In genomic region chr7:112511451-112512220, GRCh38 we compare ENCODE assay signal across 25 cellular contexts.
"Had no signal": no experiment of that assay in that cellular context is flagged by ENCODE, and none has a peak within 500 bp of the region (broad histone marks: within the 10 kb centered on the region; RNA-seq: fewer than 3 reads in every experiment).

No MANE protein-coding gene starts in this region.

- H3K36me3 ChIP-seq: heart left ventricle, neural progenitor cell, tibial nerve had no signal

- H3K27me3 ChIP-seq: heart left ventricle, neural progenitor cell, tibial nerve had no signal

- ATAC-seq: activated CD8-positive, alpha-beta T cell treated with anti-CD3 and anti-CD28 coated beads for 36 hours; activated naive CD4-positive, alpha-beta T cell treated with anti-CD3 and anti-CD28 coated beads, Interleukin-2, amount 50 U/mL, for 72 hours; activated T-cell treated with anti-CD3 and anti-CD28 coated beads, Interleukin-2, amount 50 U/mL, for 4 hours; effector memory CD8-positive, alpha-beta T cell; heart left ventricle; natural killer cell; sciatic nerve had no signal

- H3K4me3 Mint-ChIP-seq: activated B cell treated with CpG ODN at 0.5 μM for 24 hours; activated CD8-positive, alpha-beta T cell treated with anti-CD3 and anti-CD28 coated beads for 36 hours; activated T-cell treated with anti-CD3 and anti-CD28 coated beads, Interleukin-2, amount 50 U/mL, for 4 hours; effector memory CD8-positive, alpha-beta T cell; immature natural killer cell; memory B cell; natural killer cell; neural progenitor cell; T-helper 2 cell treated with Interferon-gamma antibody and Interleukin-4, amounts not matched to agents 5 μg/mL and 100 μg/mL, for 36 hours had no signal

- H3K4me2 ChIP-seq: neural progenitor cell had no signal

- H3K36me3 Mint-ChIP-seq: activated naive CD4-positive, alpha-beta T cell treated with anti-CD3 and anti-CD28 coated beads, Interleukin-2, amount 50 U/mL, for 72 hours; immature natural killer cell; memory B cell; natural killer cell; neural progenitor cell; stimulated activated naive B cell treated with anti-CD40 and anti-IgM and Interleukin-4, amounts not matched to agents 10 μg/mL and 1 μg/mL and 100 μg/mL, for 72 hours had no signal

- H3K9ac ChIP-seq: neural progenitor cell had no signal

- H3K4me3 ChIP-seq: heart left ventricle, neural progenitor cell, tibial nerve had no signal

- H3K9me3 ChIP-seq: heart left ventricle, tibial nerve had no signal

- H3K4me1 ChIP-seq: neural progenitor cell, tibial nerve had no signal

- H2AFZ ChIP-seq: neural progenitor cell had no signal

- DNase-seq: activated B cell treated with CpG ODN at 0.5 μM for 24 hours; activated CD4-positive, alpha-beta T cell treated with anti-CD3 and anti-CD28 coated beads, Interleukin-2, amount 50 U/mL, for 1 hour; activated CD8-positive, alpha-beta T cell treated with anti-CD3 and anti-CD28 coated beads for 36 hours; activated T-cell treated with anti-CD3 and anti-CD28 coated beads, Interleukin-2, amount 50 U/mL, for 4 hours; anterior cingulate cortex; cortex of kidney; effector memory CD8-positive, alpha-beta T cell; foreskin fibroblast; hypothalamus; immature natural killer cell; midbrain; natural killer cell; small intestine; stimulated activated CD4-positive, alpha-beta T cell treated with anti-CD3 and anti-CD28 coated beads, Interleukin-4, amount 100 ng/mL, for 4 hours; stimulated activated CD8-positive, alpha-beta memory T cell treated with anti-CD3 and anti-CD28 coated beads, Interleukin-4, amount 100 ng/mL, for 48 hours; stimulated activated naive B cell treated with anti-CD40 and anti-IgM and Interleukin-4, amounts not matched to agents 10 μg/mL and 1 μg/mL and 100 μg/mL, for 72 hours; T-helper 1 cell had no signal

- H3K4me1 Mint-ChIP-seq: activated B cell treated with CpG ODN at 0.5 μM for 24 hours, immature natural killer cell, memory B cell, natural killer cell, neural progenitor cell had no signal

- H3K9me3 Mint-ChIP-seq: activated B cell treated with CpG ODN at 0.5 μM for 24 hours; activated CD8-positive, alpha-beta T cell treated with anti-CD3 and anti-CD28 coated beads for 36 hours; activated naive CD4-positive, alpha-beta T cell treated with anti-CD3 and anti-CD28 coated beads, Interleukin-2, amount 50 U/mL, for 72 hours; activated T-cell treated with anti-CD3 and anti-CD28 coated beads, Interleukin-2, amount 50 U/mL, for 4 hours; activated T-helper 2 cell treated with anti-CD3 and anti-CD28 coated beads, Interferon-gamma antibody, Interleukin-2, Interleukin-4, amounts not matched to agents 10 μg/mL and 5 μg/mL and 100 μg/mL, durations not matched to agents 14 hours and 24 hours and 36 hours; effector memory CD8-positive, alpha-beta T cell; immature natural killer cell; memory B cell; natural killer cell; neural progenitor cell; stimulated activated naive B cell treated with anti-CD40 and anti-IgM and Interleukin-4, amounts not matched to agents 10 μg/mL and 1 μg/mL and 100 μg/mL, for 72 hours; T-helper 2 cell treated with Interferon-gamma antibody and Interleukin-4, amounts not matched to agents 5 μg/mL and 100 μg/mL, for 36 hours had no signal

- H3K27ac ChIP-seq: heart left ventricle, neural progenitor cell, tibial nerve had no signal

- H3K27ac Mint-ChIP-seq: activated B cell treated with CpG ODN at 0.5 μM for 24 hours; activated CD8-positive, alpha-beta T cell treated with anti-CD3 and anti-CD28 coated beads for 36 hours; effector memory CD8-positive, alpha-beta T cell; immature natural killer cell; memory B cell; natural killer cell; neural progenitor cell; stimulated activated naive B cell treated with anti-CD40 and anti-IgM and Interleukin-4, amounts not matched to agents 10 μg/mL and 1 μg/mL and 100 μg/mL, for 72 hours; T-helper 2 cell treated with Interferon-gamma antibody and Interleukin-4, amounts not matched to agents 5 μg/mL and 100 μg/mL, for 36 hours had no signal
